In the genomic region with DNA sequence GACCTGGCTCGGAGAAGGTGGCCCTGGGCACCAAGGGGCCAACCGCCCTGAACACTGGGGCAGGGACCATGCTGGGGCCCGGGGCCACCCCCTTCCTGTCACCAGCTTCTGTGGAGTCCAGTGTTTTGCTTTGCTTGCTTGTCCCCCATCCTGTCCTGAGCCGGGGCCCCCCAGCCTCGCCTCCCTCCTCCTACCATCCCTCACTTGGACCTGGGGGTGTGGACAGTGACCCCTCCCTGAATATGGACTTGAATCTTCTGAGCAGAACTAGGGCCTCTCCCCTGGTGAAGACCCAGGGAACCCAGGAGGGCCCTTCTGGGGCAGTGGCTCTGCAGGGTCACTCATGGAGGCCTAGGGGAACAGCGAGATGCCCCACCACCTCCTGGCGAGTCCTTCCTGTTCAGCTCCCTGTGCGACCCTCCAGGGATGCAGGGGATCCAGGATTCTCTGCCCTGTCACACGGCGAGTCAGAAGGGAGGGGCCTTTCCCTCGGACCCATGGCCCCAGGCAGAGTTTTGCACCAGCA, we compare ENCODE assay signal across 16 cellular contexts. TPM values are rescaled to one million over a fixed set of nuclear protein-coding genes. Genes with fewer than 3 reads are reported as not detected.
"Had no signal": no experiment of that assay in that cellular context is flagged by ENCODE, and none has a peak within 500 bp of the region (broad histone marks: within the 10 kb centered on the region; RNA-seq: fewer than 3 reads in every experiment).

No MANE protein-coding gene starts in this region.

- H3K4me1 Mint-ChIP-seq: activated B cell treated with CpG ODN at 0.5 μM for 24 hours, T-helper 17 cell had no signal

- H3K27ac ChIP-seq: epithelial cell of prostate, hepatocyte, neutrophil had no signal

- H3K9me3 ChIP-seq: neutrophil had no signal

- ATAC-seq: effector memory CD8-positive, alpha-beta T cell; T-helper 17 cell had no signal

- H3K27me3 ChIP-seq: hepatocyte, neutrophil had no signal

- H3K4me3 Mint-ChIP-seq: activated B cell treated with CpG ODN at 0.5 μM for 24 hours; effector memory CD8-positive, alpha-beta T cell; naive B cell; T-helper 17 cell had no signal

- H3K4me3 ChIP-seq: hepatocyte, smooth muscle cell had no signal

- H3K4me2 ChIP-seq: hepatocyte, smooth muscle cell had no signal

- H3K79me2 ChIP-seq: hepatocyte had no signal

- H2AFZ ChIP-seq: hepatocyte had no signal

- H3K27ac Mint-ChIP-seq: activated B cell treated with CpG ODN at 0.5 μM for 24 hours; effector memory CD8-positive, alpha-beta T cell; progenitor cell of endocrine pancreas; T-helper 17 cell had no signal

- H3K36me3 ChIP-seq: neutrophil had no signal

- DNase-seq: activated B cell treated with CpG ODN at 0.5 μM for 24 hours; activated naive CD4-positive, alpha-beta T cell treated with Interleukin-2 at 50 U/mL for 16 hours; caudate nucleus; cortex of kidney; effector memory CD8-positive, alpha-beta T cell; kidney; midbrain; naive B cell; right cardiac atrium; stimulated activated naive CD4-positive, alpha-beta T cell; T-helper 17 cell had no signal

- H3K27me3 Mint-ChIP-seq: progenitor cell of endocrine pancreas had no signal

RNA-seq across cellular contexts. Expression of gene VSTM2L, which starts 41.6 kb away (rescaled TPM):
- total RNA-seq: activated B cell treated with CpG ODN at 0.5 μM for 24 hours, T-helper 17 cell had no signal
